1 cellular context compared by ENCODE assay signal in the genomic region with DNA sequence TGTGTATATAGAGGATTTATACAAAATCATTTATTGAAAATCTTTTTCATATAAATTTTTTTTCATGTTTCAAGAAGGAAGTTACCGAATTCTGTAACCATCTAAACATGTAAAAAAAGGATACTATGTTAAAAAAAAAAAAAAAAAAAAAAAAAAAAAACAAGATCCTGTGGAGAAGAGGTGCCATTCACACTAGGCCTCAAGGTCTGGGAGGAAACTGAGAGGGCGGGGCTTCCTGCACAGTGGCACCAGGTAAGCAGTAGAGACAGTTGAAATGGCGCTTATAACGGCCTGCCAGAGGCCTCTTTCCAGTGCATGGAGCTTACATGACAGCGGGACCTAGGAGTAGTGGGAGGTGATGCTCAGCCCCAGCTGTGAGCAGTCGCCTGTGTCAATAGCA.
TF ChIP-seq lines count a peak whose summit lies in the region.

No MANE protein-coding gene starts in this region.

TF ChIP-seq in GM23338, 12 proteins besides CTCF, POLR2A, EP300 and RAD21 (continued from another document):
- no peak for TF ChIP-seq ZNF331 (CRISPR knock-in tag; IDR thresholded peaks at IDR 0.05; ENCODE audit: low read depth)
- TF ChIP-seq, protein P1, sequence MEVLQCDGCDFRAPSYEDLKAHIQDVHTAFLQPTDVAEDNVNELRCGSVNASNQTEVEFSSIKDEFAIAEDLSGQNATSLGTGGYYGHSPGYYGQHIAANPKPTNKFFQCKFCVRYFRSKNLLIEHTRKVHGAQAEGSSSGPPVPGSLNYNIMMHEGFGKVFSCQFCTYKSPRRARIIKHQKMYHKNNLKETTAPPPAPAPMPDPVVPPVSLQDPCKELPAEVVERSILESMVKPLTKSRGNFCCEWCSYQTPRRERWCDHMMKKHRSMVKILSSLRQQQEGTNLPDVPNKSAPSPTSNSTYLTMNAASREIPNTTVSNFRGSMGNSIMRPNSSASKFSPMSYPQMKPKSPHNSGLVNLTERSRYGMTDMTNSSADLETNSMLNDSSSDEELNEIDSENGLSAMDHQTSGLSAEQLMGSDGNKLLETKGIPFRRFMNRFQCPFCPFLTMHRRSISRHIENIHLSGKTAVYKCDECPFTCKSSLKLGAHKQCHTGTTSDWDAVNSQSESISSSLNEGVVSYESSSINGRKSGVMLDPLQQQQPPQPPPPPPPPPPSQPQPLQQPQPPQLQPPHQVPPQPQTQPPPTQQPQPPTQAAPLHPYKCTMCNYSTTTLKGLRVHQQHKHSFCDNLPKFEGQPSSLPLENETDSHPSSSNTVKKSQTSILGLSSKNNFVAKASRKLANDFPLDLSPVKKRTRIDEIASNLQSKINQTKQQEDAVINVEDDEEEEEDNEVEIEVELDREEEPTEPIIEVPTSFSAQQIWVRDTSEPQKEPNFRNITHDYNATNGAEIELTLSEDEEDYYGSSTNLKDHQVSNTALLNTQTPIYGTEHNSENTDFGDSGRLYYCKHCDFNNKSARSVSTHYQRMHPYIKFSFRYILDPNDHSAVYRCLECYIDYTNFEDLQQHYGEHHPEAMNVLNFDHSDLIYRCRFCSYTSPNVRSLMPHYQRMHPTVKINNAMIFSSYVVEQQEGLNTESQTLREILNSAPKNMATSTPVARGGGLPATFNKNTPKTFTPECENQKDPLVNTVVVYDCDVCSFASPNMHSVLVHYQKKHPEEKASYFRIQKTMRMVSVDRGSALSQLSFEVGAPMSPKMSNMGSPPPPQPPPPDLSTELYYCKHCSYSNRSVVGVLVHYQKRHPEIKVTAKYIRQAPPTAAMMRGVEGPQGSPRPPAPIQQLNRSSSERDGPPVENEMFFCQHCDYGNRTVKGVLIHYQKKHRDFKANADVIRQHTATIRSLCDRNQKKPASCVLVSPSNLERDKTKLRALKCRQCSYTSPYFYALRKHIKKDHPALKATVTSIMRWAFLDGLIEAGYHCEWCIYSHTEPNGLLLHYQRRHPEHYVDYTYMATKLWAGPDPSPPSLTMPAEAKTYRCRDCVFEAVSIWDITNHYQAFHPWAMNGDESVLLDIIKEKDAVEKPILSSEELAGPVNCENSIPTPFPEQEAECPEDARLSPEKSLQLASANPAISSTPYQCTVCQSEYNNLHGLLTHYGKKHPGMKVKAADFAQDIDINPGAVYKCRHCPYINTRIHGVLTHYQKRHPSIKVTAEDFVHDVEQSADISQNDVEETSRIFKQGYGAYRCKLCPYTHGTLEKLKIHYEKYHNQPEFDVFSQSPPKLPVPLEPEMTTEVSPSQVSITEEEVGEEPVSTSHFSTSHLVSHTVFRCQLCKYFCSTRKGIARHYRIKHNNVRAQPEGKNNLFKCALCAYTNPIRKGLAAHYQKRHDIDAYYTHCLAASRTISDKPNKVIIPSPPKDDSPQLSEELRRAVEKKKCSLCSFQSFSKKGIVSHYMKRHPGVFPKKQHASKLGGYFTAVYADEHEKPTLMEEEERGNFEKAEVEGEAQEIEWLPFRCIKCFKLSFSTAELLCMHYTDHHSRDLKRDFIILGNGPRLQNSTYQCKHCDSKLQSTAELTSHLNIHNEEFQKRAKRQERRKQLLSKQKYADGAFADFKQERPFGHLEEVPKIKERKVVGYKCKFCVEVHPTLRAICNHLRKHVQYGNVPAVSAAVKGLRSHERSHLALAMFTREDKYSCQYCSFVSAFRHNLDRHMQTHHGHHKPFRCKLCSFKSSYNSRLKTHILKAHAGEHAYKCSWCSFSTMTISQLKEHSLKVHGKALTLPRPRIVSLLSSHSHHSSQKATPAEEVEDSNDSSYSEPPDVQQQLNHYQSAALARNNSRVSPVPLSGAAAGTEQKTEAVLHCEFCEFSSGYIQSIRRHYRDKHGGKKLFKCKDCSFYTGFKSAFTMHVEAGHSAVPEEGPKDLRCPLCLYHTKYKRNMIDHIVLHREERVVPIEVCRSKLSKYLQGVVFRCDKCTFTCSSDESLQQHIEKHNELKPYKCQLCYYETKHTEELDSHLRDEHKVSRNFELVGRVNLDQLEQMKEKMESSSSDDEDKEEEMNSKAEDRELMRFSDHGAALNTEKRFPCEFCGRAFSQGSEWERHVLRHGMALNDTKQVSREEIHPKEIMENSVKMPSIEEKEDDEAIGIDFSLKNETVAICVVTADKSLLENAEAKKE (CRISPR knock-in tag; IDR thresholded peaks at IDR 0.05), result no peak
